ENCODE assay signal across 1 cellular context in the genomic region with DNA sequence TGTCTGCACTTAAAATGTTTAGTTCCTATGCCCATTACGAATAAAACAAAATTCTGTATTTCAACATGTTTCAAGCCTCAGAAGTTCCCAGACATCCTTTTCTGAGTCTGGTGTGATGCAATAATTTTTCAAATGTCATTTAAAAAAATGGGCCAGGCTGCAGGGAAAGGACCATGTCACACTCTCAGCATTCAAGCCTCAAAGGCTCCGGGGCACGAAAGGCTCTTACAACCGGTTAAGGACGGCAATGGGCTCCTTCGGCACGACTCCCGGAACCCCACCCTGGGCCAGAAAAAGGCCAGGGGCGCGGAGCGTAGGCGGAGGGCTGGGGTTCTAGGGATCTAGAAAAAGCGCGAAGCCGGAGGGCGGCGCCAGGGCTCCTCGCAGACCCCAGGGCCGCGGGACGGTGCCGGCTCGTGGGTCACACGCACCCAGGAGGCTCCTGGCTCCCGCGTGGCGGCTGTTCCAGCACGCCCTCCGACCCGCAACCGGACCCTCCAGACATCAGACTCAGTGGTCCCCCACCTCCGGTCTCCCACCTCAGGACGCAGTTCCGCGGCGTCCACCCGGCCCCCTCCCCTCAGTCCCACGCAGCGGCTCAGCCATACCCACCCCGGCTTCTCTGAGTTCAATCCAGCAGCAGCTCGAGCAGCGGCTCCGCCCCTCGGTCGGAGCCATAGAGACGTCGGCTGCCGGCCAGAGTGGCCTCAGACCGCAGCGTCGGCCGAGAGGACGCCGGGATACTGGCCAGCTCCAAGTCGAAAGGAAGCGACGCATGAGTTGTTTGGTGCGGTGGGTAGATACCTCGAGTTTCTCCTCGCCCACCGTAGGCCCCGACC.
TF ChIP-seq lines count a peak whose summit lies in the region.

A gene with protein sequence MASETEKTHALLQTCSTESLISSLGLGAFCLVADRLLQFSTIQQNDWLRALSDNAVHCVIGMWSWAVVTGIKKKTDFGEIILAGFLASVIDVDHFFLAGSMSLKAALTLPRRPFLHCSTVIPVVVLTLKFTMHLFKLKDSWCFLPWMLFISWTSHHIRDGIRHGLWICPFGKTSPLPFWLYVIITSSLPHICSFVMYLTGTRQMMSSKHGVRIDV (minus strand): TSS at position 656 of the 839 bp plus-strand sequence. CDS start 29,896 bp downstream, outside the sequence.

TF ChIP-seq in HepG2, 621 proteins besides CTCF, POLR2A, EP300 and RAD21 (continued from another document and continues in another):
- TF ChIP-seq, protein P1, sequence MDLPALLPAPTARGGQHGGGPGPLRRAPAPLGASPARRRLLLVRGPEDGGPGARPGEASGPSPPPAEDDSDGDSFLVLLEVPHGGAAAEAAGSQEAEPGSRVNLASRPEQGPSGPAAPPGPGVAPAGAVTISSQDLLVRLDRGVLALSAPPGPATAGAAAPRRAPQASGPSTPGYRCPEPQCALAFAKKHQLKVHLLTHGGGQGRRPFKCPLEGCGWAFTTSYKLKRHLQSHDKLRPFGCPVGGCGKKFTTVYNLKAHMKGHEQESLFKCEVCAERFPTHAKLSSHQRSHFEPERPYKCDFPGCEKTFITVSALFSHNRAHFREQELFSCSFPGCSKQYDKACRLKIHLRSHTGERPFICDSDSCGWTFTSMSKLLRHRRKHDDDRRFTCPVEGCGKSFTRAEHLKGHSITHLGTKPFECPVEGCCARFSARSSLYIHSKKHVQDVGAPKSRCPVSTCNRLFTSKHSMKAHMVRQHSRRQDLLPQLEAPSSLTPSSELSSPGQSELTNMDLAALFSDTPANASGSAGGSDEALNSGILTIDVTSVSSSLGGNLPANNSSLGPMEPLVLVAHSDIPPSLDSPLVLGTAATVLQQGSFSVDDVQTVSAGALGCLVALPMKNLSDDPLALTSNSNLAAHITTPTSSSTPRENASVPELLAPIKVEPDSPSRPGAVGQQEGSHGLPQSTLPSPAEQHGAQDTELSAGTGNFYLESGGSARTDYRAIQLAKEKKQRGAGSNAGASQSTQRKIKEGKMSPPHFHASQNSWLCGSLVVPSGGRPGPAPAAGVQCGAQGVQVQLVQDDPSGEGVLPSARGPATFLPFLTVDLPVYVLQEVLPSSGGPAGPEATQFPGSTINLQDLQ (CRISPR knock-in tag; IDR thresholded peaks at IDR 0.05): 0 out of 2 replicates have a peak, but pooled peaks have one; percentile 30
- no peak; the same call in 1 of the 2 replicates for TF ChIP-seq ZNF264 (CRISPR knock-in tag; IDR thresholded peaks at IDR 0.05)
- TF ChIP-seq PRMT3 (CRISPR knock-in tag; IDR thresholded peaks at IDR 0.05; ENCODE audit: borderline replicate concordance, low read depth): 0 out of 2 replicates have a peak, but pooled peaks have one; percentile 64
- peak; percentile 61; the same call in 1 of the 2 replicates for TF ChIP-seq RXRA (CRISPR knock-in tag; IDR thresholded peaks at IDR 0.05)
- TF ChIP-seq NCOR1 (IDR thresholded peaks at IDR 0.05; ENCODE audit: borderline replicate concordance, low read length): no peak
- TF ChIP-seq, protein P2, sequence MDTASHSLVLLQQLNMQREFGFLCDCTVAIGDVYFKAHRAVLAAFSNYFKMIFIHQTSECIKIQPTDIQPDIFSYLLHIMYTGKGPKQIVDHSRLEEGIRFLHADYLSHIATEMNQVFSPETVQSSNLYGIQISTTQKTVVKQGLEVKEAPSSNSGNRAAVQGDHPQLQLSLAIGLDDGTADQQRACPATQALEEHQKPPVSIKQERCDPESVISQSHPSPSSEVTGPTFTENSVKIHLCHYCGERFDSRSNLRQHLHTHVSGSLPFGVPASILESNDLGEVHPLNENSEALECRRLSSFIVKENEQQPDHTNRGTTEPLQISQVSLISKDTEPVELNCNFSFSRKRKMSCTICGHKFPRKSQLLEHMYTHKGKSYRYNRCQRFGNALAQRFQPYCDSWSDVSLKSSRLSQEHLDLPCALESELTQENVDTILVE (CRISPR knock-in tag; IDR thresholded peaks at IDR 0.05): peak; percentile 26; the same call in 1 of the 2 replicates
- no peak for TF ChIP-seq SMYD3 (CRISPR knock-in tag; IDR thresholded peaks at IDR 0.05)
- no peak for TF ChIP-seq ZNF292 (CRISPR knock-in tag; IDR thresholded peaks at IDR 0.05; ENCODE audit: borderline replicate concordance, low read depth)
- peak; percentile 17; the same call in 1 of the 2 replicates for TF ChIP-seq ZNF180 (CRISPR knock-in tag; IDR thresholded peaks at IDR 0.05; ENCODE audit: borderline replicate concordance, low read depth)
- peak; percentile 75 for TF ChIP-seq TBX2 (CRISPR knock-in tag; IDR thresholded peaks at IDR 0.05; ENCODE audit: borderline replicate concordance)
- no peak for TF ChIP-seq SP140L (CRISPR knock-in tag; IDR thresholded peaks at IDR 0.05; ENCODE audit: borderline replicate concordance)
- no peak for TF ChIP-seq TEAD3 (CRISPR knock-in tag; optimal IDR thresholded peaks at IDR 0.05; ENCODE audit: borderline replicate concordance)
- no peak for TF ChIP-seq ETV5 (CRISPR knock-in tag; IDR thresholded peaks at IDR 0.05; ENCODE audit: borderline replicate concordance)
- peak; percentile 48; the same call in 1 of the 2 replicates for TF ChIP-seq KLF12 (CRISPR knock-in tag; IDR thresholded peaks at IDR 0.05; ENCODE audit: borderline replicate concordance)
- no peak for TF ChIP-seq FOXJ3 (CRISPR knock-in tag; IDR thresholded peaks at IDR 0.05; ENCODE audit: borderline replicate concordance)
- peak; percentile 87 for TF ChIP-seq ZNF772 (CRISPR knock-in tag; IDR thresholded peaks at IDR 0.05)
- TF ChIP-seq ZNF792 (CRISPR knock-in tag; IDR thresholded peaks at IDR 0.05): peak; percentile 82
- TF ChIP-seq PLSCR1 (CRISPR knock-in tag; IDR thresholded peaks at IDR 0.05; ENCODE audit: borderline replicate concordance): 0 out of 2 replicates have a peak, but pooled peaks have one; percentile 67
- TF ChIP-seq PAWR (CRISPR knock-in tag; IDR thresholded peaks at IDR 0.05; ENCODE audit: borderline replicate concordance): no peak
- no peak for TF ChIP-seq STAT5B (CRISPR knock-in tag; IDR thresholded peaks at IDR 0.05)
- peak; percentile 44 for TF ChIP-seq TBL1XR1 (IDR thresholded peaks at IDR 0.05; ENCODE audit: borderline replicate concordance, low read length, partially characterized antibody)
- peak; percentile 24; the same call in 1 of the 2 replicates for TF ChIP-seq BRD4 (CRISPR knock-in tag; IDR thresholded peaks at IDR 0.05)
- no peak for TF ChIP-seq HHEX (CRISPR knock-in tag; IDR thresholded peaks at IDR 0.05)
- no peak for TF ChIP-seq ZNF777 (CRISPR knock-in tag; IDR thresholded peaks at IDR 0.05)
- TF ChIP-seq NFE2L2 (IDR thresholded peaks at IDR 0.05; ENCODE audit: low read length): no peak
- TF ChIP-seq, protein P3, sequence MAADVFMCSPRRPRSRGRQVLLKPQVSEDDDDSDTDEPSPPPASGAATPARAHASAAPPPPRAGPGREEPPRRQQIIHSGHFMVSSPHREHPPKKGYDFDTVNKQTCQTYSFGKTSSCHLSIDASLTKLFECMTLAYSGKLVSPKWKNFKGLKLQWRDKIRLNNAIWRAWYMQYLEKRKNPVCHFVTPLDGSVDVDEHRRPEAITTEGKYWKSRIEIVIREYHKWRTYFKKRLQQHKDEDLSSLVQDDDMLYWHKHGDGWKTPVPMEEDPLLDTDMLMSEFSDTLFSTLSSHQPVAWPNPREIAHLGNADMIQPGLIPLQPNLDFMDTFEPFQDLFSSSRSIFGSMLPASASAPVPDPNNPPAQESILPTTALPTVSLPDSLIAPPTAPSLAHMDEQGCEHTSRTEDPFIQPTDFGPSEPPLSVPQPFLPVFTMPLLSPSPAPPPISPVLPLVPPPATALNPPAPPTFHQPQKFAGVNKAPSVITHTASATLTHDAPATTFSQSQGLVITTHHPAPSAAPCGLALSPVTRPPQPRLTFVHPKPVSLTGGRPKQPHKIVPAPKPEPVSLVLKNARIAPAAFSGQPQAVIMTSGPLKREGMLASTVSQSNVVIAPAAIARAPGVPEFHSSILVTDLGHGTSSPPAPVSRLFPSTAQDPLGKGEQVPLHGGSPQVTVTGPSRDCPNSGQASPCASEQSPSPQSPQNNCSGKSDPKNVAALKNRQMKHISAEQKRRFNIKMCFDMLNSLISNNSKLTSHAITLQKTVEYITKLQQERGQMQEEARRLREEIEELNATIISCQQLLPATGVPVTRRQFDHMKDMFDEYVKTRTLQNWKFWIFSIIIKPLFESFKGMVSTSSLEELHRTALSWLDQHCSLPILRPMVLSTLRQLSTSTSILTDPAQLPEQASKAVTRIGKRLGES (CRISPR knock-in tag; IDR thresholded peaks at IDR 0.05; ENCODE audit: borderline replicate concordance): no peak
- TF ChIP-seq, protein P4, sequence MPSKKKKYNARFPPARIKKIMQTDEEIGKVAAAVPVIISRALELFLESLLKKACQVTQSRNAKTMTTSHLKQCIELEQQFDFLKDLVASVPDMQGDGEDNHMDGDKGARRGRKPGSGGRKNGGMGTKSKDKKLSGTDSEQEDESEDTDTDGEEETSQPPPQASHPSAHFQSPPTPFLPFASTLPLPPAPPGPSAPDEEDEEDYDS (CRISPR knock-in tag; IDR thresholded peaks at IDR 0.05): peak; percentile 57
- 0 out of 2 replicates have a peak, but pooled peaks have one; percentile 41 for TF ChIP-seq SP4 (CRISPR knock-in tag; IDR thresholded peaks at IDR 0.05)
- TF ChIP-seq MBD4 (IDR thresholded peaks at IDR 0.05; ENCODE audit: borderline replicate concordance, low read length): no peak
- peak; percentile 75 for TF ChIP-seq DR1 (CRISPR knock-in tag; IDR thresholded peaks at IDR 0.05)
- no peak for TF ChIP-seq ZKSCAN1 (IDR thresholded peaks at IDR 0.05; ENCODE audit: low read length)
- TF ChIP-seq ZBTB1 (CRISPR knock-in tag; IDR thresholded peaks at IDR 0.05; ENCODE audit: borderline replicate concordance): 0 out of 2 replicates have a peak, but pooled peaks have one; percentile 45
- TF ChIP-seq TFE3 (CRISPR knock-in tag; IDR thresholded peaks at IDR 0.05): 0 out of 2 replicates have a peak, but pooled peaks have one; percentile 25
- TF ChIP-seq IRF2 (CRISPR knock-in tag; IDR thresholded peaks at IDR 0.05): peak; percentile 68; the same call in 1 of the 2 replicates
- TF ChIP-seq ZNF629 (CRISPR knock-in tag; conservative IDR thresholded peaks at IDR 0.05): no peak
- no peak for TF ChIP-seq LCORL (IDR thresholded peaks at IDR 0.05)
- peak; percentile 71; the same call in 1 of the 2 replicates for TF ChIP-seq LCORL (CRISPR knock-in tag; IDR thresholded peaks at IDR 0.05)
- TF ChIP-seq ZNF317 (CRISPR knock-in tag; IDR thresholded peaks at IDR 0.05): peak; percentile 74; the same call in 1 of the 2 replicates
- peak; percentile 54; the same call in 1 of the 2 replicates for TF ChIP-seq PRDM10 (CRISPR knock-in tag; IDR thresholded peaks at IDR 0.05; ENCODE audit: low read depth)
- TF ChIP-seq ELF3 (CRISPR knock-in tag; IDR thresholded peaks at IDR 0.05): no peak
- TF ChIP-seq HCFC1 (IDR thresholded peaks at IDR 0.05; ENCODE audit: low read depth, low read length): peak; percentile 33; the same call in 1 of the 2 replicates
- peak; percentile 91 for TF ChIP-seq POGZ (CRISPR knock-in tag; IDR thresholded peaks at IDR 0.05)
- TF ChIP-seq GATAD1 (CRISPR knock-in tag; IDR thresholded peaks at IDR 0.05): peak; percentile 88
- peak; percentile 83; the same call in 1 of the 2 replicates for TF ChIP-seq HOXA9 (CRISPR knock-in tag; IDR thresholded peaks at IDR 0.05; ENCODE audit: borderline replicate concordance)
- TF ChIP-seq TCF12 (IDR thresholded peaks at IDR 0.05): no peak
- TF ChIP-seq TCF12 (CRISPR knock-in tag; IDR thresholded peaks at IDR 0.05): 0 out of 2 replicates have a peak, but pooled peaks have one; percentile 55
- TF ChIP-seq ZNF788 (CRISPR knock-in tag; IDR thresholded peaks at IDR 0.05; ENCODE audit: borderline replicate concordance): peak; percentile 86; the same call in 1 of the 2 replicates
- TF ChIP-seq, protein P5, sequence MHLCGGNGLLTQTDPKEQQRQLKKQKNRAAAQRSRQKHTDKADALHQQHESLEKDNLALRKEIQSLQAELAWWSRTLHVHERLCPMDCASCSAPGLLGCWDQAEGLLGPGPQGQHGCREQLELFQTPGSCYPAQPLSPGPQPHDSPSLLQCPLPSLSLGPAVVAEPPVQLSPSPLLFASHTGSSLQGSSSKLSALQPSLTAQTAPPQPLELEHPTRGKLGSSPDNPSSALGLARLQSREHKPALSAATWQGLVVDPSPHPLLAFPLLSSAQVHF (CRISPR knock-in tag; IDR thresholded peaks at IDR 0.05): peak; percentile 79; the same call in 1 of the 2 replicates
- TF ChIP-seq ATRX (CRISPR knock-in tag; IDR thresholded peaks at IDR 0.05; ENCODE audit: borderline replicate concordance): no peak
